In genomic region chrX:50436797-50437196, GRCh38 we compare ENCODE assay signal across 7 cellular contexts. TPM values are rescaled to one million over a fixed set of nuclear protein-coding genes. Genes with fewer than 3 reads are reported as not detected.
"Had no signal": no experiment of that assay in that cellular context is flagged by ENCODE, and none has a peak within 500 bp of the region (broad histone marks: within the 10 kb centered on the region; RNA-seq: fewer than 3 reads in every experiment).

No MANE protein-coding gene starts in this region.

- FAIRE-seq: H54, HepG2 had no signal

- H3K4me3 ChIP-seq: GM23338 had no signal

- ATAC-seq: GM23338, HepG2 had no signal

- DNase-seq: H9, HCEC 1CT, KBM-7 had no signal

RNA-seq across cellular contexts. Expression of gene DGKK, which starts 33.8 kb away (rescaled TPM):
- total RNA-seq: HT1080 had no signal
